2 cellular contexts compared by ENCODE assay signal in the genomic region with DNA sequence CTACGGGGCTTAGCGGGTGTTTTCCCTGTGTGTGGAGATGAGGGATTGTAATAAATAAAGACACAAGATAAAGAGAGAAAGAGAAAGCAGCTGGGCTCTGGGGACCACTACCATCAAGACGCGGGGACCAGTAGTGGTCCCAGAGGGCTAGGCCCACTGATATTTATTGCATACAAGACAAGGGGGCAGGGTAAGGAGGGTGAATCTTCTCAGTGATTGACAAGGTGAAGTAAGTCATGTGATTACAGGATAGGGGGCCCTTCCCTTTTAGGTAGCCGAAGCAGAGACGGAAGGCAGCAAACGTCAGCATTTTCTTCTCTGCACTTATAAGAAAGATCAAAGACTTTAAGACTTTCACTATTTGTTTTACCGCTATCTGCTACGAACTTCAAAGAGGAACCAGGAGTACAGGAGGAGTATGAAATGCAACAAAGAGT.
A peak's percentile ranks its signal among the peaks of the same experiment; 100 is the strongest.
TF ChIP-seq lines count a peak whose summit lies in the region.

No MANE protein-coding gene starts in this region.

TF ChIP-seq in HepG2, 621 proteins besides CTCF, POLR2A, EP300 and RAD21 (continued from another document):
- TF ChIP-seq, protein P1, sequence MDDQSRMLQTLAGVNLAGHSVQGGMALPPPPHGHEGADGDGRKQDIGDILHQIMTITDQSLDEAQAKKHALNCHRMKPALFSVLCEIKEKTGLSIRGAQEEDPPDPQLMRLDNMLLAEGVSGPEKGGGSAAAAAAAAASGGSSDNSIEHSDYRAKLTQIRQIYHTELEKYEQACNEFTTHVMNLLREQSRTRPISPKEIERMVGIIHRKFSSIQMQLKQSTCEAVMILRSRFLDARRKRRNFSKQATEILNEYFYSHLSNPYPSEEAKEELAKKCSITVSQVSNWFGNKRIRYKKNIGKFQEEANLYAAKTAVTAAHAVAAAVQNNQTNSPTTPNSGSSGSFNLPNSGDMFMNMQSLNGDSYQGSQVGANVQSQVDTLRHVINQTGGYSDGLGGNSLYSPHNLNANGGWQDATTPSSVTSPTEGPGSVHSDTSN (CRISPR knock-in tag; IDR thresholded peaks at IDR 0.05; ENCODE audit: borderline replicate concordance), result no peak
- TF ChIP-seq POLR2G (IDR thresholded peaks at IDR 0.05; ENCODE audit: low read depth, low read length) (peak; percentile 70), PBX2 (CRISPR knock-in tag; IDR thresholded peaks at IDR 0.05) (peak; percentile 84), ZMAT3 (CRISPR knock-in tag; conservative IDR thresholded peaks at IDR 0.05) (0 out of 2 replicates have a peak, but pooled peaks have one; percentile 7), ARHGAP35 (CRISPR knock-in tag; IDR thresholded peaks at IDR 0.05; ENCODE audit: borderline replicate concordance) (no peak), TCF7 (IDR thresholded peaks at IDR 0.05; ENCODE audit: low read depth) (peak; percentile 73), MED1 (CRISPR knock-in tag; IDR thresholded peaks at IDR 0.05) (peak; percentile 8; the same call in 1 of the 2 replicates), GABPA (IDR thresholded peaks at IDR 0.05; ENCODE audit: low read depth, low read length) (no peak), GABPA (CRISPR knock-in tag; IDR thresholded peaks at IDR 0.05; ENCODE audit: low read depth) (peak; percentile 20), MYC (CRISPR knock-in tag; IDR thresholded peaks at IDR 0.05; ENCODE audit: borderline replicate concordance) (no peak), ZNF224 (CRISPR knock-in tag; IDR thresholded peaks at IDR 0.05) (0 out of 2 replicates have a peak, but pooled peaks have one; percentile 2), ZNF761 (CRISPR knock-in tag; conservative IDR thresholded peaks at IDR 0.05) (peak; percentile 10; the same call in 1 of the 2 replicates), SP5 (CRISPR knock-in tag; IDR thresholded peaks at IDR 0.05; ENCODE audit: borderline replicate concordance, low read depth) (peak; percentile 10; the same call in 1 of the 2 replicates), FOSL2 (CRISPR knock-in tag; IDR thresholded peaks at IDR 0.05) (0 out of 2 replicates have a peak, but pooled peaks have one; percentile 6), MAFK (conservative IDR thresholded peaks at IDR 0.05 in 1 of 2, IDR thresholded peaks at IDR 0.05 in 1 of 2; ENCODE audit: low read length in 2 of 2) (peak; percentile 95 to 96)
- TF ChIP-seq, protein P2, sequence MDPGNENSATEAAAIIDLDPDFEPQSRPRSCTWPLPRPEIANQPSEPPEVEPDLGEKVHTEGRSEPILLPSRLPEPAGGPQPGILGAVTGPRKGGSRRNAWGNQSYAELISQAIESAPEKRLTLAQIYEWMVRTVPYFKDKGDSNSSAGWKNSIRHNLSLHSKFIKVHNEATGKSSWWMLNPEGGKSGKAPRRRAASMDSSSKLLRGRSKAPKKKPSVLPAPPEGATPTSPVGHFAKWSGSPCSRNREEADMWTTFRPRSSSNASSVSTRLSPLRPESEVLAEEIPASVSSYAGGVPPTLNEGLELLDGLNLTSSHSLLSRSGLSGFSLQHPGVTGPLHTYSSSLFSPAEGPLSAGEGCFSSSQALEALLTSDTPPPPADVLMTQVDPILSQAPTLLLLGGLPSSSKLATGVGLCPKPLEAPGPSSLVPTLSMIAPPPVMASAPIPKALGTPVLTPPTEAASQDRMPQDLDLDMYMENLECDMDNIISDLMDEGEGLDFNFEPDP (CRISPR knock-in tag; conservative IDR thresholded peaks at IDR 0.05), result 0 out of 2 replicates have a peak, but pooled peaks have one; percentile 30
- TF ChIP-seq, protein P3, sequence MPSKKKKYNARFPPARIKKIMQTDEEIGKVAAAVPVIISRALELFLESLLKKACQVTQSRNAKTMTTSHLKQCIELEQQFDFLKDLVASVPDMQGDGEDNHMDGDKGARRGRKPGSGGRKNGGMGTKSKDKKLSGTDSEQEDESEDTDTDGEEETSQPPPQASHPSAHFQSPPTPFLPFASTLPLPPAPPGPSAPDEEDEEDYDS (CRISPR knock-in tag; IDR thresholded peaks at IDR 0.05), result peak; percentile 87

TF ChIP-seq in K562, 482 proteins besides CTCF, POLR2A, EP300 and RAD21 (continued from another document and continues in another):
- TF ChIP-seq PBX2 (CRISPR knock-in tag; IDR thresholded peaks at IDR 0.05; ENCODE audit: low read depth) (no peak), PBX2 (tag; conservative IDR thresholded peaks at IDR 0.05; ENCODE audit: low read depth) (no peak), KLF10 (CRISPR knock-in tag; IDR thresholded peaks at IDR 0.05) (no peak), TARDBP (IDR thresholded peaks at IDR 0.05) (no peak), MAFK (IDR thresholded peaks at IDR 0.05; ENCODE audit: low read length) (peak; percentile 51; the same call in 1 of the 2 replicates), KHSRP (IDR thresholded peaks at IDR 0.05) (no peak), STAT5B (CRISPR knock-in tag; IDR thresholded peaks at IDR 0.05) (no peak), C11orf30 (IDR thresholded peaks at IDR 0.05; ENCODE audit: low read depth) (peak; percentile 49; the same call in 1 of the 2 replicates), SREBF2 (CRISPR knock-in tag; IDR thresholded peaks at IDR 0.05) (no peak), ZNF316 (IDR thresholded peaks at IDR 0.05) (peak; percentile 70), BHLHE40 (IDR thresholded peaks at IDR 0.05; ENCODE audit: low read length) (no peak), LARP7 (IDR thresholded peaks at IDR 0.05) (no peak), SIN3A (IDR thresholded peaks at IDR 0.05; ENCODE audit: borderline replicate concordance in 2 of 2, control insufficient read depth in 1 of 2, low read depth in 2 of 2, low read length in 2 of 2) (no peak), ATF3 (IDR thresholded peaks at IDR 0.05) (no peak), ATF3 (CRISPR knock-in tag; conservative IDR thresholded peaks at IDR 0.05) (no peak), MGA (IDR thresholded peaks at IDR 0.05) (no peak), CBX2 (IDR thresholded peaks at IDR 0.05; ENCODE audit: insufficient read depth, low read length, poor library complexity, severe bottlenecking) (no peak), CBX8 (IDR thresholded peaks at IDR 0.05; ENCODE audit: borderline replicate concordance, extremely low read depth, low read depth, low read length, poor library complexity, severe bottlenecking) (no peak), HSF4 (CRISPR knock-in tag; IDR thresholded peaks at IDR 0.05; ENCODE audit: borderline replicate concordance) (no peak), TRIM25 (IDR thresholded peaks at IDR 0.05; ENCODE audit: borderline replicate concordance) (no peak), DACH1 (IDR thresholded peaks at IDR 0.05; ENCODE audit: partially characterized antibody) (peak; percentile 38)
- TF ChIP-seq, protein P4, sequence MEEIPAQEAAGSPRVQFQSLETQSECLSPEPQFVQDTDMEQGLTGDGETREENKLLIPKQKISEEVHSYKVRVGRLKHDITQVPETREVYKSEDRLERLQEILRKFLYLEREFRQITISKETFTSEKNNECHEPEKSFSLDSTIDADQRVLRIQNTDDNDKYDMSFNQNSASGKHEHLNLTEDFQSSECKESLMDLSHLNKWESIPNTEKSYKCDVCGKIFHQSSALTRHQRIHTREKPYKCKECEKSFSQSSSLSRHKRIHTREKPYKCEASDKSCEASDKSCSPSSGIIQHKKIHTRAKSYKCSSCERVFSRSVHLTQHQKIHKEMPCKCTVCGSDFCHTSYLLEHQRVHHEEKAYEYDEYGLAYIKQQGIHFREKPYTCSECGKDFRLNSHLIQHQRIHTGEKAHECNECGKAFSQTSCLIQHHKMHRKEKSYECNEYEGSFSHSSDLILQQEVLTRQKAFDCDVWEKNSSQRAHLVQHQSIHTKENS (CRISPR knock-in tag; IDR thresholded peaks at IDR 0.05), result no peak
